1 cellular context compared by ENCODE assay signal in the genomic region with DNA sequence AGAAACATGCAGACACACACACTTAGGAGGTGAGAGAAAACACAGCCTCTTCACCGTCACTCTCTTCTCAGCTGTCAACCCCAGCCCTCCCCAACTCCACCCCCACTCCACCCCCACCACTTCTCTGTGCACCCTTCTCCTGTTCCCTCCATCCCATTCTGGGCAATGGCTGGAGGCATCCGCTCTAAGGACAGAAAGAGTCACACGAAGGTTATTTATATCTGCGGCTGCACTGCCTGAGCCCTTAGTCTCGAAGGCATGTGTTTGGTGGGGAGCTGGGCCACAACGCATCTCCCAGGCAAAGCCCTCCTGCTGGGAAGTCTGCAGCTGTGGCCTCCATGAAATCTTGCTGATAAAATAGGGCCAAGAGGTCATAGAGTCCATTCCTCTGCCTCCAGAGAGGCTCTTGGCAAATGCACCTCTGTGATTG.
TF ChIP-seq lines count a peak whose summit lies in the region.

No MANE protein-coding gene starts in this region.

TF ChIP-seq in IMR-90, 13 proteins besides CTCF, POLR2A, EP300 and RAD21:
- no peak for TF ChIP-seq ELK1 (IDR thresholded peaks at IDR 0.05; ENCODE audit: borderline replicate concordance, low read depth, low read length)
- no peak for TF ChIP-seq CEBPB (IDR thresholded peaks at IDR 0.05; ENCODE audit: low read depth, low read length)
- TF ChIP-seq MXI1 (IDR thresholded peaks at IDR 0.05; ENCODE audit: borderline replicate concordance, low read depth, low read length): no peak
- TF ChIP-seq MAFK (IDR thresholded peaks at IDR 0.05; ENCODE audit: low read depth, low read length): no peak
- no peak for TF ChIP-seq RCOR1 (IDR thresholded peaks at IDR 0.05; ENCODE audit: insufficient replicate concordance, low read length)
- TF ChIP-seq SMC3 (IDR thresholded peaks at IDR 0.05; ENCODE audit: low read depth, low read length): no peak
- TF ChIP-seq CHD1 (IDR thresholded peaks at IDR 0.05; ENCODE audit: low read depth, low read length): no peak
- no peak for TF ChIP-seq FOS (IDR thresholded peaks at IDR 0.05; ENCODE audit: low read depth, low read length)
- no peak for TF ChIP-seq RFX5 (IDR thresholded peaks at IDR 0.05; ENCODE audit: low read depth, low read length)
- no peak for TF ChIP-seq USF2 (IDR thresholded peaks at IDR 0.05; ENCODE audit: low read depth, low read length)
- TF ChIP-seq BHLHE40 (IDR thresholded peaks at IDR 0.05; ENCODE audit: low read depth, low read length): no peak
- TF ChIP-seq NFE2L2 (IDR thresholded peaks at IDR 0.05; ENCODE audit: low read depth, low read length): no peak
- TF ChIP-seq MAZ (IDR thresholded peaks at IDR 0.05; ENCODE audit: borderline replicate concordance, low read depth, low read length): no peak
